11 cellular contexts compared by ENCODE assay signal in the genomic region with DNA sequence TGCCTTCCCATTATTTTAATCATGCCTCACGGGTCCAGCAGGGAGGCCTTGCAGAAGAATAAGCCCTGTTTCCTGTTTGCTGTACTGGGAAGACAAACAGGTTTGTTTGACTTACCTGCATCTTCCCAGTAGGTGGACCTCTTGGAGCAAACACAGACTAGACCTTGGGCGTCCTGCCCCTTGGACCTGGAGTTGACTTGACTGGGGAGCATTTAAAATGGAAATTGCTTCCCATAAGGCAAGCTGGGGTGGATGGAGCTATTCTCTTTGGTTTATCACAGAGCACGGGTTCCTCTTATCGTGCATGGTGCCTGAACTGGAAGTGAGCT.
A peak's percentile ranks its signal among the peaks of the same experiment; 100 is the strongest.
DNase-seq lines count a peak whose midpoint lies in the region; ATAC-seq and TF ChIP-seq lines count a peak whose summit lies in the region.
"Had no signal": no experiment of that assay in that cellular context is flagged by ENCODE, and none has a peak within 500 bp of the region (broad histone marks: within the 10 kb centered on the region; RNA-seq: fewer than 3 reads in every experiment).

No MANE protein-coding gene starts in this region.

- intact Hi-C loops in left ventricle myocardium superior (cut with micrococcal nuclease) (no loop called here), Right ventricle myocardium inferior (cut with DNase I) (no loop called here)
- intact Hi-C loops in activated T-helper 1 cell treated with anti-CD3 and anti-CD28 coated beads, Interleukin-12 subunit alpha, Interleukin-12 subunit beta, Interleukin-2, Interleukin-4 antibody, amounts not matched to agents 30 ng/mL and 10 ng/mL and 1 ng/mL, durations not matched to agents 14 hours and 24 hours and 36 hours (cut with micrococcal nuclease) = no loop called here

- DNase-seq in left ventricle myocardium superior (no peak), Right ventricle myocardium inferior (ENCODE audit: missing footprints) (no peak), NCI-H345 treated with DMSO at 0.1 percent for 48 hours (lab: John Stamatoyannopoulos, UW; ENCODE audit: unreplicated experiment) (peak; percentile 49), epithelial cell of proximal tubule (ENCODE audit: low read depth) (no peak)
- DNase-seq in effector CD4-positive, alpha-beta T cell = no peak
- DNase-seq in activated T-helper 1 cell treated with anti-CD3 and anti-CD28 coated beads, Interleukin-12 subunit alpha, Interleukin-12 subunit beta, Interleukin-2, Interleukin-4 antibody, amounts not matched to agents 30 ng/mL and 10 ng/mL and 1 ng/mL, durations not matched to agents 14 hours and 24 hours and 36 hours (ENCODE audit: low spot score) = no peak
- no peak for DNase-seq in effector CD8-positive, alpha-beta T cell (lab: John Stamatoyannopoulos, UW)
- DNase-seq: CD4-positive, alpha-beta memory T cell; dermis blood vessel endothelial cell; KG1 had no signal

- H3K36me3 Mint-ChIP-seq in activated T-helper 1 cell treated with anti-CD3 and anti-CD28 coated beads, Interleukin-12 subunit alpha, Interleukin-12 subunit beta, Interleukin-2, Interleukin-4 antibody, amounts not matched to agents 30 ng/mL and 10 ng/mL and 1 ng/mL, durations not matched to agents 14 hours and 24 hours and 36 hours (ENCODE audit: low read depth) = no peaks in the 10 kb centered on the region
- H3K36me3 Mint-ChIP-seq: CD4-positive, alpha-beta memory T cell had no signal

- peak; percentile 33 for TF ChIP-seq CTCF in epithelial cell of proximal tubule (conservative IDR thresholded peaks at IDR 0.05; ENCODE audit: low read depth, low read length)

- H3K9me3 Mint-ChIP-seq in activated T-helper 1 cell treated with anti-CD3 and anti-CD28 coated beads, Interleukin-12 subunit alpha, Interleukin-12 subunit beta, Interleukin-2, Interleukin-4 antibody, amounts not matched to agents 30 ng/mL and 10 ng/mL and 1 ng/mL, durations not matched to agents 14 hours and 24 hours and 36 hours = no peaks in the 10 kb centered on the region
- H3K9me3 Mint-ChIP-seq: CD4-positive, alpha-beta memory T cell had no signal

- no peak overlapping the region for H3K27ac Mint-ChIP-seq in activated T-helper 1 cell treated with anti-CD3 and anti-CD28 coated beads, Interleukin-12 subunit alpha, Interleukin-12 subunit beta, Interleukin-2, Interleukin-4 antibody, amounts not matched to agents 30 ng/mL and 10 ng/mL and 1 ng/mL, durations not matched to agents 14 hours and 24 hours and 36 hours
- H3K27ac Mint-ChIP-seq: CD4-positive, alpha-beta memory T cell had no signal

- ATAC-seq in left ventricle myocardium superior = peak; percentile 21
- ATAC-seq in Right ventricle myocardium inferior = no peak
- no peak for ATAC-seq in GM18907 (IDR thresholded peaks at IDR 0.05; ENCODE audit: unreplicated experiment)

- H3K4me3 ChIP-seq in epithelial cell of proximal tubule (ENCODE audit: low read depth, low read length) = no peak overlapping the region

- H3K4me1 Mint-ChIP-seq in activated T-helper 1 cell treated with anti-CD3 and anti-CD28 coated beads, Interleukin-12 subunit alpha, Interleukin-12 subunit beta, Interleukin-2, Interleukin-4 antibody, amounts not matched to agents 30 ng/mL and 10 ng/mL and 1 ng/mL, durations not matched to agents 14 hours and 24 hours and 36 hours (ENCODE audit: low read depth) = peaks cover 7% of the 10 kb centered on the region

- H3K27me3 Mint-ChIP-seq in activated T-helper 1 cell treated with anti-CD3 and anti-CD28 coated beads, Interleukin-12 subunit alpha, Interleukin-12 subunit beta, Interleukin-2, Interleukin-4 antibody, amounts not matched to agents 30 ng/mL and 10 ng/mL and 1 ng/mL, durations not matched to agents 14 hours and 24 hours and 36 hours (ENCODE audit: insufficient read depth) = peaks cover 17% of the 10 kb centered on the region

- no peak overlapping the region for H3K4me3 Mint-ChIP-seq in activated T-helper 1 cell treated with anti-CD3 and anti-CD28 coated beads, Interleukin-12 subunit alpha, Interleukin-12 subunit beta, Interleukin-2, Interleukin-4 antibody, amounts not matched to agents 30 ng/mL and 10 ng/mL and 1 ng/mL, durations not matched to agents 14 hours and 24 hours and 36 hours
- H3K4me3 Mint-ChIP-seq: CD4-positive, alpha-beta memory T cell had no signal
